Comparison of ENCODE assay signal across 17 cellular contexts in the genomic region with DNA sequence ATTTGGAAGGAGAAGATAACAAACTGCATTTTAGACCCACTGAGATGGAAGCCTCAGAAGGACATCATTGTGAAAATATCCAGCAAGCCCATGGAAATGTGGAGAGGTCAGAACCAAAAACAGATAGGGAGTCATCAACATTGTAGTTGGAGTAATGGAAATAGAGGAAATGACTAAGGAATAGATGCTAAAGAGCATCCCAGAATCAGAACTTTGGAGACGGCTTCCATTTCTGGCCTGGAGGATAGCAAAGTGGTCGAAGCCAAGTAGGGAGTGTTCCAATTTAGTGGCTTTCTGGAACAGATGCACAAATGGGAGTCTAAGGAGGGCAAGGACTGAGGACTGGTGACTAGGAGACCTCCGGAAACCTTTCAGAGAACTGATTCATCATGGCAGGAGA. TPM values are rescaled to one million over a fixed set of nuclear protein-coding genes. Genes with fewer than 3 reads are reported as not detected.
"Had no signal": no experiment of that assay in that cellular context is flagged by ENCODE, and none has a peak within 500 bp of the region (broad histone marks: within the 10 kb centered on the region; RNA-seq: fewer than 3 reads in every experiment).

No MANE protein-coding gene starts in this region.

- H3K27ac ChIP-seq: breast epithelium, epithelial cell of prostate, ovary, sigmoid colon, stomach, thoracic aorta had no signal

- H3K27me3 ChIP-seq: breast epithelium, ovary, sigmoid colon had no signal

- ATAC-seq: activated CD4-positive, CD25-positive, alpha-beta regulatory T cell treated with anti-CD3 and anti-CD28 coated beads, Interleukin-2, amount 50 U/mL, for 24 hours; effector memory CD8-positive, alpha-beta T cell had no signal

- H3K4me1 ChIP-seq: breast epithelium had no signal

- H3K4me3 ChIP-seq: breast epithelium, lung, ovary, sigmoid colon, stomach, thoracic aorta had no signal

- DNase-seq: activated naive CD8-positive, alpha-beta T cell treated with anti-CD3 and anti-CD28 coated beads for 36 hours; effector memory CD8-positive, alpha-beta T cell; midbrain; ovary; sigmoid colon; stimulated activated CD4-positive, alpha-beta T cell treated with anti-CD3 and anti-CD28 coated beads, Interleukin-1b, Interleukin-23, amount 100 ng/mL, for 48 hours; stomach had no signal

- H3K9me3 ChIP-seq: breast epithelium, ovary, sigmoid colon, stomach, thoracic aorta had no signal

- H3K27ac Mint-ChIP-seq: activated naive CD8-positive, alpha-beta T cell treated with anti-CD3 and anti-CD28 coated beads for 36 hours; activated T-helper 1 cell treated with anti-CD3 and anti-CD28 coated beads, Interleukin-12 subunit alpha, Interleukin-12 subunit beta, Interleukin-2, Interleukin-4 antibody, amounts not matched to agents 30 ng/mL and 10 ng/mL and 1 ng/mL, durations not matched to agents 14 hours and 24 hours and 36 hours; dendritic cell treated with granulocyte-macrophage colony-stimulating factor and Interleukin-4, amounts not matched to agents 40 ng/mL and 50 ng/mL, for 4 days; effector memory CD8-positive, alpha-beta T cell; T-helper 2 cell treated with Interferon-gamma antibody and Interleukin-4, amounts not matched to agents 5 μg/mL and 100 μg/mL, for 36 hours had no signal

- H3K36me3 ChIP-seq: breast epithelium, ovary, sigmoid colon, stomach, thoracic aorta had no signal

- H3K36me3 Mint-ChIP-seq: activated naive CD8-positive, alpha-beta T cell treated with anti-CD3 and anti-CD28 coated beads for 36 hours had no signal

- H3K9me3 Mint-ChIP-seq: activated naive CD8-positive, alpha-beta T cell treated with anti-CD3 and anti-CD28 coated beads for 36 hours; activated T-helper 1 cell treated with anti-CD3 and anti-CD28 coated beads, Interleukin-12 subunit alpha, Interleukin-12 subunit beta, Interleukin-2, Interleukin-4 antibody, amounts not matched to agents 30 ng/mL and 10 ng/mL and 1 ng/mL, durations not matched to agents 14 hours and 24 hours and 36 hours; dendritic cell treated with granulocyte-macrophage colony-stimulating factor and Interleukin-4, amounts not matched to agents 40 ng/mL and 50 ng/mL, for 4 days; effector memory CD8-positive, alpha-beta T cell; neural crest cell; T-helper 2 cell treated with Interferon-gamma antibody and Interleukin-4, amounts not matched to agents 5 μg/mL and 100 μg/mL, for 36 hours had no signal

- H3K4me3 Mint-ChIP-seq: activated naive CD8-positive, alpha-beta T cell treated with anti-CD3 and anti-CD28 coated beads for 36 hours; activated T-helper 1 cell treated with anti-CD3 and anti-CD28 coated beads, Interleukin-12 subunit alpha, Interleukin-12 subunit beta, Interleukin-2, Interleukin-4 antibody, amounts not matched to agents 30 ng/mL and 10 ng/mL and 1 ng/mL, durations not matched to agents 14 hours and 24 hours and 36 hours; dendritic cell treated with granulocyte-macrophage colony-stimulating factor and Interleukin-4, amounts not matched to agents 40 ng/mL and 50 ng/mL, for 4 days; effector memory CD8-positive, alpha-beta T cell; neural crest cell; T-helper 2 cell treated with Interferon-gamma antibody and Interleukin-4, amounts not matched to agents 5 μg/mL and 100 μg/mL, for 36 hours had no signal

RNA-seq across cellular contexts. Expression of gene BEND6, which starts 3.6 kb away (rescaled TPM):
- total RNA-seq: activated CD8-positive, alpha-beta memory T cell treated with anti-CD3 and anti-CD28 coated beads for 36 hours; activated naive CD8-positive, alpha-beta T cell treated with anti-CD3 and anti-CD28 coated beads for 36 hours; activated T-helper 1 cell treated with anti-CD3 and anti-CD28 coated beads, Interleukin-12 subunit alpha, Interleukin-12 subunit beta, Interleukin-2, Interleukin-4 antibody, amounts not matched to agents 30 ng/mL and 10 ng/mL and 1 ng/mL, durations not matched to agents 14 hours and 24 hours and 36 hours had no signal
